In the genomic region with DNA sequence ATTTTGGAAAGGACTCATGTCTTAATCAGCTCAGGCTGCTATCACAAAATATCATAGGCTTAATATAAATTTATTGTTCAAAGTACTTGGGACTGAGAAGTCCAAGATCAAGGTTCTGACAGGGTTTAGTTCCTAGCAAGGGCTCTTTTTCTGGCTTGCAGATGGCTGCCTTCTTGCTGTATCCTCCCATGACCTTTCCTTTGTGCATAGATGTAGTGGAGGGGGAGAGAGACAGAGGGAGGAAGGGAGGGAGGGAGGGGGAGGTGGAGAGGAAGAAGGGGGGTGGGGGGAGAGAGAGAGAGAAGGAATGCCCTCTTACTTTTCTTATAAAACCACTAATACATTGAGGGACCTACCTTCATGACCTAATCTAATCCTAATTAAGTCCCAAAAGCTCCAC, we compare ENCODE assay signal across 1 cellular context.
TF ChIP-seq lines count a peak whose summit lies in the region.

No MANE protein-coding gene starts in this region.

TF ChIP-seq in SK-N-SH, 30 proteins besides CTCF, POLR2A, EP300 and RAD21 (continued from another document):
- TF ChIP-seq, protein P1, sequence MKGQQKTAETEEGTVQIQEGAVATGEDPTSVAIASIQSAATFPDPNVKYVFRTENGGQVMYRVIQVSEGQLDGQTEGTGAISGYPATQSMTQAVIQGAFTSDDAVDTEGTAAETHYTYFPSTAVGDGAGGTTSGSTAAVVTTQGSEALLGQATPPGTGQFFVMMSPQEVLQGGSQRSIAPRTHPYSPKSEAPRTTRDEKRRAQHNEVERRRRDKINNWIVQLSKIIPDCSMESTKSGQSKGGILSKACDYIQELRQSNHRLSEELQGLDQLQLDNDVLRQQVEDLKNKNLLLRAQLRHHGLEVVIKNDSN (IDR thresholded peaks at IDR 0.05; ENCODE audit: borderline replicate concordance, low read depth): no peak
- TF ChIP-seq PBX3 (IDR thresholded peaks at IDR 0.05) (no peak), RFX5 (IDR thresholded peaks at IDR 0.05; ENCODE audit: low read length) (no peak), RXRA (IDR thresholded peaks at IDR 0.05; ENCODE audit: borderline replicate concordance, low read depth) (no peak), RCOR1 (IDR thresholded peaks at IDR 0.05; ENCODE audit: low read length) (no peak), TCF12 (IDR thresholded peaks at IDR 0.05) (no peak), FOXJ3 (CRISPR knock-in tag; IDR thresholded peaks at IDR 0.05) (no peak), GATA2 (CRISPR knock-in tag; IDR thresholded peaks at IDR 0.05) (no peak), EZH2phosphoT487 (IDR thresholded peaks at IDR 0.05; ENCODE audit: borderline replicate concordance, low read depth) (no peak)
- TF ChIP-seq, protein P2, sequence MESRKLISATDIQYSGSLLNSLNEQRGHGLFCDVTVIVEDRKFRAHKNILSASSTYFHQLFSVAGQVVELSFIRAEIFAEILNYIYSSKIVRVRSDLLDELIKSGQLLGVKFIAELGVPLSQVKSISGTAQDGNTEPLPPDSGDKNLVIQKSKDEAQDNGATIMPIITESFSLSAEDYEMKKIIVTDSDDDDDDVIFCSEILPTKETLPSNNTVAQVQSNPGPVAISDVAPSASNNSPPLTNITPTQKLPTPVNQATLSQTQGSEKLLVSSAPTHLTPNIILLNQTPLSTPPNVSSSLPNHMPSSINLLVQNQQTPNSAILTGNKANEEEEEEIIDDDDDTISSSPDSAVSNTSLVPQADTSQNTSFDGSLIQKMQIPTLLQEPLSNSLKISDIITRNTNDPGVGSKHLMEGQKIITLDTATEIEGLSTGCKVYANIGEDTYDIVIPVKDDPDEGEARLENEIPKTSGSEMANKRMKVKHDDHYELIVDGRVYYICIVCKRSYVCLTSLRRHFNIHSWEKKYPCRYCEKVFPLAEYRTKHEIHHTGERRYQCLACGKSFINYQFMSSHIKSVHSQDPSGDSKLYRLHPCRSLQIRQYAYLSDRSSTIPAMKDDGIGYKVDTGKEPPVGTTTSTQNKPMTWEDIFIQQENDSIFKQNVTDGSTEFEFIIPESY (IDR thresholded peaks at IDR 0.05; ENCODE audit: borderline replicate concordance, low read depth): no peak
